8 cellular contexts compared by ENCODE assay signal in the genomic region with DNA sequence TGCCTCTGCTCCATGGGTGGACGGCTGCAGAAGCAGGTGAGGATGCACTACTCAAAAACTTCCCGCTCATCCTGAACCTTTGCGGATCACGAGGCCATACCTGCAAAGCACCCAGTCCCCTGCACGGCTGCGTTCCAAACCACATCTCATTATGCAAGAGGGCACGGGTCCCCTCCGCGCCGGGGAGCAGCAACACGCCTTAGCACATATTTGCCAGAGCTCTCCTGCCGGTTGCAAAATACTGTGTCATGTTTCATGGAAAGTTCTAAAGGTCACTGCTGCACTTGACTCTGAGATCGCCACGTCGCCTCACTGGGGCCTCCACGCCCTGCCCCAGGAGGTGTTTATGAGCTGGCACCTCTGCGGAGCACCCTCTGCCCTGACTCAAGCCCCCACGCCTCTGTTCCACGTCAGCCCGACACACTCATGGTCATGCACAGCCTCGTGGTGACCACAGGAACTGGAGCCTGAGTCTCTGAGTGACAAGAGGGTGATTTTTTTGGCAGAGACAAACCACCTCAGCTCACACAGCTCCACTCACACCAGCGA.
A peak's percentile ranks its signal among the peaks of the same experiment; 100 is the strongest.
DNase-seq lines count a peak whose midpoint lies in the region; ATAC-seq, FAIRE-seq and TF ChIP-seq lines count a peak whose summit lies in the region.

No MANE protein-coding gene starts in this region.

- peak overlapping the region; percentile 76 for H3K27ac Mint-ChIP-seq in activated naive CD8-positive, alpha-beta T cell treated with anti-CD3 and anti-CD28 coated beads, Interleukin-2, amount 50 U/mL, for 24 hours

- FAIRE-seq in GM19239 (lab: Jason Lieb, UNC) = no peak

- H3K36me3 Mint-ChIP-seq in activated naive CD8-positive, alpha-beta T cell treated with anti-CD3 and anti-CD28 coated beads, Interleukin-2, amount 50 U/mL, for 24 hours (ENCODE audit: low read depth) = no peaks in the 10 kb centered on the region

- peak; percentile 98 for ATAC-seq in activated naive CD8-positive, alpha-beta T cell treated with anti-CD3 and anti-CD28 coated beads, Interleukin-2, amount 50 U/mL, for 24 hours

- DNase-seq in AG08395 (ENCODE audit: low spot score) (peak; percentile 38), HEK293T (ENCODE audit: extremely low spot score) (peak; percentile 62), left kidney (ENCODE audit: low read depth, low spot score) (peak; percentile 74), GM19240 (ENCODE audit: insufficient read length, low spot score) (no peak), GM19239 (ENCODE audit: insufficient read length, low spot score) (no peak), pons (ENCODE audit: low spot score) (no peak), retina (no peak)
- peak; percentile 72 for DNase-seq in activated naive CD8-positive, alpha-beta T cell treated with anti-CD3 and anti-CD28 coated beads, Interleukin-2, amount 50 U/mL, for 24 hours

- POLR2A ChIA-PET in HEK293T (lab: Yijun Ruan, JAX) = no interaction called here

- no peaks in the 10 kb centered on the region for H3K9me3 Mint-ChIP-seq in activated naive CD8-positive, alpha-beta T cell treated with anti-CD3 and anti-CD28 coated beads, Interleukin-2, amount 50 U/mL, for 24 hours

- no peaks in the 10 kb centered on the region for H3K27me3 Mint-ChIP-seq in activated naive CD8-positive, alpha-beta T cell treated with anti-CD3 and anti-CD28 coated beads, Interleukin-2, amount 50 U/mL, for 24 hours

- H3K4me3 Mint-ChIP-seq in activated naive CD8-positive, alpha-beta T cell treated with anti-CD3 and anti-CD28 coated beads, Interleukin-2, amount 50 U/mL, for 24 hours = peak overlapping the region; percentile 42

- H3K4me1 Mint-ChIP-seq in activated naive CD8-positive, alpha-beta T cell treated with anti-CD3 and anti-CD28 coated beads, Interleukin-2, amount 50 U/mL, for 24 hours = peaks cover 38% of the 10 kb centered on the region

- CTCF ChIA-PET in HEK293T (lab: Yijun Ruan, JAX) = interaction anchor here (0.6 to 2.4 kb wide), 4 partner anchors 9 to 188 kb away, joined by 3 to 12 read pairs (median 8); no protein-coding TSS in a partner anchor

TF ChIP-seq in HEK293T, 16 proteins besides CTCF, POLR2A, EP300 and RAD21:
- TF ChIP-seq L3MBTL2 (conservative IDR thresholded peaks at IDR 0.05) = no peak
- TF ChIP-seq, protein P1, sequence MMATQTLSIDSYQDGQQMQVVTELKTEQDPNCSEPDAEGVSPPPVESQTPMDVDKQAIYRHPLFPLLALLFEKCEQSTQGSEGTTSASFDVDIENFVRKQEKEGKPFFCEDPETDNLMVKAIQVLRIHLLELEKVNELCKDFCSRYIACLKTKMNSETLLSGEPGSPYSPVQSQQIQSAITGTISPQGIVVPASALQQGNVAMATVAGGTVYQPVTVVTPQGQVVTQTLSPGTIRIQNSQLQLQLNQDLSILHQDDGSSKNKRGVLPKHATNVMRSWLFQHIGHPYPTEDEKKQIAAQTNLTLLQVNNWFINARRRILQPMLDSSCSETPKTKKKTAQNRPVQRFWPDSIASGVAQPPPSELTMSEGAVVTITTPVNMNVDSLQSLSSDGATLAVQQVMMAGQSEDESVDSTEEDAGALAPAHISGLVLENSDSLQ (IDR thresholded peaks at IDR 0.05) = peak; percentile 83

Comparison
In these comparisons a context has a peak if more than half of its experiments do, and no peak if none do; other contexts are left out.
1. DNase-seq: peak in AG08395 (single experiment), HEK293T (single experiment), activated naive CD8-positive, alpha-beta T cell treated with anti-CD3 and anti-CD28 coated beads, Interleukin-2, amount 50 U/mL, for 24 hours (single experiment) and left kidney (single experiment); none in GM19240 (single experiment), GM19239 (single experiment), pons (single experiment) and retina (single experiment).